In genomic region chr2:206028101-206028500, GRCh38 we compare ENCODE assay signal across 16 cellular contexts. TPM values are rescaled to one million over a fixed set of nuclear protein-coding genes. Genes with fewer than 3 reads are reported as not detected.
DNase-seq lines count a peak whose midpoint lies in the region; ATAC-seq and TF ChIP-seq lines count a peak whose summit lies in the region.
"Had no signal": no experiment of that assay in that cellular context is flagged by ENCODE, and none has a peak within 500 bp of the region (broad histone marks: within the 10 kb centered on the region; RNA-seq: fewer than 3 reads in every experiment).

No MANE protein-coding gene starts in this region.

- no peak overlapping the region for H3K9ac ChIP-seq in mesenchymal stem cell (ENCODE audit: low read length)

- no peak overlapping the region for H2AFZ ChIP-seq in mesenchymal stem cell (ENCODE audit: low read depth, low read length)

- H3K27ac Mint-ChIP-seq in activated naive CD8-positive, alpha-beta T cell treated with anti-CD3 and anti-CD28 coated beads, Interleukin-2, amount 50 U/mL, for 24 hours = peak overlapping the region; percentile 56
- H3K27ac Mint-ChIP-seq in activated naive CD8-positive, alpha-beta T cell treated with anti-CD3 and anti-CD28 coated beads for 36 hours = no peak overlapping the region
- H3K27ac Mint-ChIP-seq in activated CD4-positive, alpha-beta T cell treated with anti-CD3 and anti-CD28 coated beads, Interleukin-2, amount 10 ng/mL, durations not matched to agents 7 days and 5 days = no peak overlapping the region
- H3K27ac Mint-ChIP-seq: B cell had no signal

- no peak overlapping the region for H2AK5ac ChIP-seq in mesenchymal stem cell (ENCODE audit: low read length, severe bottlenecking)

- no peak overlapping the region for H3K4me2 ChIP-seq in mesenchymal stem cell (ENCODE audit: low read length, poor library complexity, severe bottlenecking)

- no peak overlapping the region for H2BK5ac ChIP-seq in mesenchymal stem cell (ENCODE audit: low read depth, low read length, poor library complexity, severe bottlenecking)

- H3K4me1 ChIP-seq in ectodermal cell (ENCODE audit: control insufficient read depth, insufficient read depth, low read length) (no peaks in the 10 kb centered on the region), mesenchymal stem cell (ENCODE audit: control insufficient read depth, insufficient read depth, low read depth, low read length) (no peaks in the 10 kb centered on the region)

- H2BK12ac ChIP-seq in mesenchymal stem cell (ENCODE audit: low read length in 2 of 2) = no peak overlapping the region

- H3K4me1 Mint-ChIP-seq in activated naive CD8-positive, alpha-beta T cell treated with anti-CD3 and anti-CD28 coated beads, Interleukin-2, amount 50 U/mL, for 24 hours = peaks cover 40% of the 10 kb centered on the region
- H3K4me1 Mint-ChIP-seq in activated naive CD8-positive, alpha-beta T cell treated with anti-CD3 and anti-CD28 coated beads for 36 hours = peaks cover 35% of the 10 kb centered on the region
- peaks cover 24% of the 10 kb centered on the region for H3K4me1 Mint-ChIP-seq in activated CD4-positive, alpha-beta T cell treated with anti-CD3 and anti-CD28 coated beads, Interleukin-2, amount 10 ng/mL, durations not matched to agents 7 days and 5 days

- H3K23ac ChIP-seq in mesenchymal stem cell (ENCODE audit: low read length in 2 of 2) = no peak overlapping the region

- H3K4me3 Mint-ChIP-seq in activated naive CD8-positive, alpha-beta T cell treated with anti-CD3 and anti-CD28 coated beads, Interleukin-2, amount 50 U/mL, for 24 hours = no peak overlapping the region
- H3K4me3 Mint-ChIP-seq in activated naive CD8-positive, alpha-beta T cell treated with anti-CD3 and anti-CD28 coated beads for 36 hours = no peak overlapping the region
- no peak overlapping the region for H3K4me3 Mint-ChIP-seq in activated CD4-positive, alpha-beta T cell treated with anti-CD3 and anti-CD28 coated beads, Interleukin-2, amount 10 ng/mL, durations not matched to agents 7 days and 5 days
- H3K4me3 Mint-ChIP-seq: B cell had no signal

- no peak overlapping the region for H3K14ac ChIP-seq in mesenchymal stem cell (ENCODE audit: low read length in 2 of 2)

- no peak overlapping the region for H3K4ac ChIP-seq in mesenchymal stem cell (ENCODE audit: low read depth in 1 of 2, low read length in 2 of 2)

- no peak for TF ChIP-seq CTCF in retinal pigment epithelial cell (conservative IDR thresholded peaks at IDR 0.05; ENCODE audit: low read depth, low read length)

- no peak overlapping the region for H4K8ac ChIP-seq in mesenchymal stem cell (ENCODE audit: low read length)

- H3K36me3 ChIP-seq in ectodermal cell (ENCODE audit: control insufficient read depth, insufficient read depth, low read length) (peaks cover 4% of the 10 kb centered on the region), mesenchymal stem cell (ENCODE audit: control insufficient read depth in 1 of 2, insufficient read depth in 2 of 2, low read depth in 1 of 2, low read length in 2 of 2) (peaks cover 14 to 33% of the 10 kb centered on the region in 2 experiments)

- H3K9me3 Mint-ChIP-seq in activated naive CD8-positive, alpha-beta T cell treated with anti-CD3 and anti-CD28 coated beads, Interleukin-2, amount 50 U/mL, for 24 hours = peaks cover 5% of the 10 kb centered on the region
- H3K9me3 Mint-ChIP-seq in activated naive CD8-positive, alpha-beta T cell treated with anti-CD3 and anti-CD28 coated beads for 36 hours = peaks cover 8% of the 10 kb centered on the region
- peaks cover 13% of the 10 kb centered on the region for H3K9me3 Mint-ChIP-seq in activated CD4-positive, alpha-beta T cell treated with anti-CD3 and anti-CD28 coated beads, Interleukin-2, amount 10 ng/mL, durations not matched to agents 7 days and 5 days

- no peak overlapping the region for H2BK15ac ChIP-seq in mesenchymal stem cell (ENCODE audit: low read depth, poor library complexity, severe bottlenecking)

- no peaks in the 10 kb centered on the region for H3K9me3 ChIP-seq in ectodermal cell (ENCODE audit: control insufficient read depth, low read length)
- H3K9me3 ChIP-seq in mesenchymal stem cell (ENCODE audit: control insufficient read depth, low read length) = no peaks in the 10 kb centered on the region

- 92 to 93% methylated on average over 10 of the region's 10 CpGs for WGBS in ectodermal cell, 2 experiments
- WGBS in mesenchymal stem cell = 95% methylated on average over 9 of the region's 10 CpGs

- H3K79me1 ChIP-seq in mesenchymal stem cell (replicated peaks; ENCODE audit: low read length, poor library complexity, severe bottlenecking) = peaks cover 32% of the 10 kb centered on the region

- no peak overlapping the region for H4K91ac ChIP-seq in mesenchymal stem cell (ENCODE audit: low read length)

- no peak for DNase-seq in activated naive CD8-positive, alpha-beta T cell treated with anti-CD3 and anti-CD28 coated beads, Interleukin-2, amount 50 U/mL, for 24 hours
- DNase-seq in activated naive CD8-positive, alpha-beta T cell treated with anti-CD3 and anti-CD28 coated beads for 36 hours = no peak
- DNase-seq in mesenchymal stem cell (peak; percentile 11), retinal pigment epithelial cell (ENCODE audit: low read depth) (peak; percentile 77), NCI-H1694 (lab: John Stamatoyannopoulos, UW) (no peak), AG08396 (ENCODE audit: low spot score) (no peak)
- no peak for DNase-seq in activated CD4-positive, alpha-beta T cell treated with anti-CD3 and anti-CD28 coated beads, Interleukin-2, amount 10 ng/mL, durations not matched to agents 7 days and 5 days
- DNase-seq: 8988T, GDM1, Karpas-422, NCI-H1417 treated with DMSO at 0.1 percent for 48 hours, NCI-H2029, NCI-H345, NCI-H526 had no signal

- peaks cover 38% of the 10 kb centered on the region for H3K36me3 Mint-ChIP-seq in activated naive CD8-positive, alpha-beta T cell treated with anti-CD3 and anti-CD28 coated beads, Interleukin-2, amount 50 U/mL, for 24 hours (ENCODE audit: low read depth)
- peaks cover 37% of the 10 kb centered on the region for H3K36me3 Mint-ChIP-seq in activated naive CD8-positive, alpha-beta T cell treated with anti-CD3 and anti-CD28 coated beads for 36 hours
- peaks cover 48% of the 10 kb centered on the region for H3K36me3 Mint-ChIP-seq in activated CD4-positive, alpha-beta T cell treated with anti-CD3 and anti-CD28 coated beads, Interleukin-2, amount 10 ng/mL, durations not matched to agents 7 days and 5 days (ENCODE audit: low read depth)

- no peak overlapping the region for H3K4me3 ChIP-seq in ectodermal cell (ENCODE audit: insufficient read depth, low read depth, low read length)
- H3K4me3 ChIP-seq in mesenchymal stem cell (ENCODE audit: insufficient read depth in 1 of 2, low read depth in 1 of 2, low read length in 2 of 2) = no peak overlapping the region
- H3K4me3 ChIP-seq in retinal pigment epithelial cell (ENCODE audit: low read length) = peak overlapping the region; percentile 18

- H3K27ac ChIP-seq in ectodermal cell (ENCODE audit: insufficient read depth, low read depth, low read length, poor library complexity, severe bottlenecking) = peak overlapping the region; percentile 40
- no peak overlapping the region for H3K27ac ChIP-seq in mesenchymal stem cell (ENCODE audit: low read length, poor library complexity, severe bottlenecking)

- no peak overlapping the region for H3K18ac ChIP-seq in mesenchymal stem cell (ENCODE audit: low read depth in 1 of 2, low read length in 2 of 2)

- H2BK120ac ChIP-seq in mesenchymal stem cell (ENCODE audit: low read depth, low read length) = no peak overlapping the region

- no peaks in the 10 kb centered on the region for H3K27me3 ChIP-seq in ectodermal cell (ENCODE audit: control insufficient read depth, insufficient read depth, low read length, poor library complexity, severe bottlenecking)
- H3K27me3 ChIP-seq in mesenchymal stem cell (ENCODE audit: control insufficient read depth in 1 of 2, insufficient read depth in 1 of 2, low read length in 2 of 2) = no peaks in the 10 kb centered on the region

- ATAC-seq in activated naive CD8-positive, alpha-beta T cell treated with anti-CD3 and anti-CD28 coated beads, Interleukin-2, amount 50 U/mL, for 24 hours = no peak

- H3K27me3 Mint-ChIP-seq in activated naive CD8-positive, alpha-beta T cell treated with anti-CD3 and anti-CD28 coated beads, Interleukin-2, amount 50 U/mL, for 24 hours = no peaks in the 10 kb centered on the region
- H3K27me3 Mint-ChIP-seq in activated naive CD8-positive, alpha-beta T cell treated with anti-CD3 and anti-CD28 coated beads for 36 hours = no peaks in the 10 kb centered on the region
- no peaks in the 10 kb centered on the region for H3K27me3 Mint-ChIP-seq in activated CD4-positive, alpha-beta T cell treated with anti-CD3 and anti-CD28 coated beads, Interleukin-2, amount 10 ng/mL, durations not matched to agents 7 days and 5 days
- H3K27me3 Mint-ChIP-seq: B cell had no signal

- POLR2A ChIA-PET in activated CD4-positive, alpha-beta T cell treated with anti-CD3 and anti-CD28 coated beads, Interleukin-2, amount 10 ng/mL, durations not matched to agents 7 days and 5 days (lab: Charles Lee) = no interaction called here

- CTCF ChIA-PET in activated CD4-positive, alpha-beta T cell treated with anti-CD3 and anti-CD28 coated beads, Interleukin-2, amount 10 ng/mL, durations not matched to agents 7 days and 5 days (lab: Charles Lee) = no interaction called here

RNA-seq across cellular contexts. Expression of gene INO80D, which starts 57.9 kb away (rescaled TPM):
- 10 to 100 TPM; 15.6 to 16.4 TPM for total RNA-seq in activated naive CD8-positive, alpha-beta T cell treated with anti-CD3 and anti-CD28 coated beads for 36 hours
- 5.6 TPM for polyA plus RNA-seq in ectodermal cell (2013, experiment 1 of 4)
- 8.4 TPM for polyA plus RNA-seq in ectodermal cell (2013, experiment 2 of 4)
- 3.5 TPM for polyA plus RNA-seq in ectodermal cell (2013, experiment 3 of 4)
- 4.5 TPM for polyA plus RNA-seq in ectodermal cell (2013, experiment 4 of 4)
- 2.8 TPM for polyA plus RNA-seq in mesenchymal stem cell (2013, experiment 1 of 2)
- 2.7 TPM for polyA plus RNA-seq in mesenchymal stem cell (2013, experiment 2 of 2)
- 10 to 100 TPM; 27.3 to 28.8 TPM for total RNA-seq in activated CD4-positive, alpha-beta T cell treated with anti-CD3 and anti-CD28 coated beads, Interleukin-2, amount 10 ng/mL, durations not matched to agents 7 days and 5 days

Comparison
In these comparisons a context has a peak if more than half of its experiments do, and no peak if none do; other contexts are left out.
1. DNase-seq: peak in mesenchymal stem cell (single experiment) and retinal pigment epithelial cell (single experiment); none in activated naive CD8-positive, alpha-beta T cell treated with anti-CD3 and anti-CD28 coated beads, Interleukin-2, amount 50 U/mL, for 24 hours (single experiment), activated naive CD8-positive, alpha-beta T cell treated with anti-CD3 and anti-CD28 coated beads for 36 hours (single experiment), NCI-H1694 (single experiment), activated CD4-positive, alpha-beta T cell treated with anti-CD3 and anti-CD28 coated beads, Interleukin-2, amount 10 ng/mL, durations not matched to agents 7 days and 5 days (single experiment) and AG08396 (single experiment).